22 cellular contexts compared by ENCODE assay signal in genomic region chr1:240293706-240294105, GRCh38.
DNase-seq lines count a peak whose midpoint lies in the region; ATAC-seq and FAIRE-seq lines count a peak whose summit lies in the region.
"Had no signal": no experiment of that assay in that cellular context is flagged by ENCODE, and none has a peak within 500 bp of the region (broad histone marks: within the 10 kb centered on the region; RNA-seq: fewer than 3 reads in every experiment).

No MANE protein-coding gene starts in this region.

- peaks cover 26% of the 10 kb centered on the region for H3K4me1 ChIP-seq in ACC112 (ENCODE audit: control insufficient read depth, insufficient read depth, low read length, unreplicated experiment)
- H3K4me1 ChIP-seq: Caco-2 had no signal

- FAIRE-seq in islet of Langerhans (lab: Jason Lieb, UNC): peak; percentile 17
- FAIRE-seq: RCC 7860 had no signal

- H3K4me3 ChIP-seq in ACC112 (ENCODE audit: low read depth, low read length): peak overlapping the region; percentile 36
- H3K4me3 ChIP-seq: GM23248 had no signal

- H3K36me3 ChIP-seq in ACC112 (ENCODE audit: insufficient read depth, low read length): 0 out of 2 replicates have a peak, but pooled peaks cover 3% of the 10 kb centered on the region

- no peaks in the 10 kb centered on the region for H3K27me3 ChIP-seq in ACC112 (ENCODE audit: insufficient read depth, low read length)

- DNase-seq in EH (ENCODE audit: low read depth) (peak; percentile 65), M059J (ENCODE audit: low read depth) (peak; percentile 23), cerebellum (ENCODE audit: low spot score) (no peak), NCI-H526 treated with DMSO at 0.1 percent for 48 hours (lab: John Stamatoyannopoulos, UW) (no peak)
- DNase-seq: Caco-2; CD8-positive, alpha-beta T cell; DMS 273 treated with DMSO at 0.1 percent for 48 hours; DMS79; GM23248; H7; MV-4-11; NCI-H1417 treated with DMSO at 0.1 percent for 48 hours; NCI-H1694 treated with DMSO at 0.1 percent for 48 hours; NCI-H2227 treated with DMSO at 0.1 percent for 48 hours; SK-N-SH; T-helper 2 cell had no signal

- ATAC-seq in HG02642 (IDR thresholded peaks at IDR 0.05; ENCODE audit: poor library complexity, unreplicated experiment): no peak
- ATAC-seq: CD8-positive, alpha-beta T cell had no signal

- peak overlapping the region; percentile 19 for H2AFZ ChIP-seq in ACC112 (ENCODE audit: low read length, unreplicated experiment)
- H2AFZ ChIP-seq: GM23248 had no signal

- H3K27ac ChIP-seq in ACC112 (ENCODE audit: low read depth, low read length): peak overlapping the region; percentile 50
- H3K27ac ChIP-seq: C4-2B, GM23248, HL-60 had no signal

- H3K79me2 ChIP-seq in ACC112 (ENCODE audit: control insufficient read depth, insufficient read depth, low read length, unreplicated experiment): no peaks in the 10 kb centered on the region

Comparison
In these comparisons a context has a peak if more than half of its experiments do, and no peak if none do; other contexts are left out.
1. DNase-seq: peak in EH (single experiment) and M059J (single experiment); none in cerebellum (single experiment) and NCI-H526 treated with DMSO at 0.1 percent for 48 hours (single experiment).